In the genomic region with DNA sequence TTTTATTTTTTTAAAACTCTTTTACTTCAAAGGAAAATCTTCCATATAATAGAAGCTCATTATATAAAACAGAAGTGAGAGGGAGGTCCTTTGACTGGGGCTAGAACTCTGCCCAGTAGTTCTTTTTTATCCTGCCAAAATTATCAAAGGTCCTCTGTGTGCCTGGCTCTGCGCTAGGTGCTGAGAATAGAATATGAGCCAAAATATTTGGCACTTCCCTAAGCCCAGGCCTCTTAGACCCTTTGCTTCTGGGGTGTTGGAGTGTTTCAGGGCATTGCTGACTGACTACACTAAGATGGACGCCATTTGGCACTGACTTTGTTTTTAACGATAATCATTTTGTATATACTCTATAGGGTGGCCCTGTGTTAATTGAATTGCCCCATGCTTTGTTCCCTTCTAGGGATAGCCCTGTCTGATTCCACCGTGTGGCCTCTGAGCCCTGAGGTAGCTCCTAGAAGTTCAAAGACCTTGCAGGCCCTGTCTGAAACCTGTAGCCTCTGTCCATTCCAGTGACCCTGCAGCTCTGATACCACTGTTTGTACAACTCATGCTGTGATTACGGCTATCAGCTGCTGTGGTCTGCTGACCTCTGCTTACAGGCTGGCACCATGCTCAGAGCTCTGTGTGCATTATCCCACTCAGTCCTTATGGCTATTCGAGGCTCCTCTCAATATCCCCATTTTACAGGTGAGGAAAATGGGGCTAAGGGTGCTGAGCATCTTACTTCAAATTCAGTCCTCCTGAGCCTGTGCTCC, we compare ENCODE assay signal across 2 cellular contexts.
TF ChIP-seq lines count a peak whose summit lies in the region.

No MANE protein-coding gene starts in this region.

TF ChIP-seq in K562, 482 proteins besides CTCF, POLR2A, EP300 and RAD21:
- TF ChIP-seq RCOR1 (IDR thresholded peaks at IDR 0.05; ENCODE audit: borderline replicate concordance in 1 of 2, low read depth in 2 of 2, low read length in 2 of 2) (no peak), ZNF778 (CRISPR knock-in tag; IDR thresholded peaks at IDR 0.05) (no peak), RB1 (IDR thresholded peaks at IDR 0.05; ENCODE audit: low read depth) (no peak), MLX (CRISPR knock-in tag; conservative IDR thresholded peaks at IDR 0.05) (no peak), EWSR1 (IDR thresholded peaks at IDR 0.05; ENCODE audit: borderline replicate concordance, low read depth, partially characterized antibody) (no peak), ZKSCAN1 (IDR thresholded peaks at IDR 0.05; ENCODE audit: low read depth, low read length) (no peak), YY1 (IDR thresholded peaks at IDR 0.05; ENCODE audit: borderline replicate concordance in 1 of 3, control insufficient read depth in 1 of 3, extremely low read depth in 1 of 3, insufficient read depth in 3 of 3, insufficient read length in 1 of 3, insufficient replicate concordance in 2 of 3, low read depth in 1 of 3, low read length in 2 of 3) (no peak), BDP1 (IDR thresholded peaks at IDR 0.05; ENCODE audit: insufficient read depth, insufficient read length) (no peak), CBX8 (IDR thresholded peaks at IDR 0.05; ENCODE audit: borderline replicate concordance, extremely low read depth, low read depth, low read length, poor library complexity, severe bottlenecking) (no peak), ZNF57 (CRISPR knock-in tag; IDR thresholded peaks at IDR 0.05) (no peak), MLLT1 (IDR thresholded peaks at IDR 0.05) (no peak), ZNF143 (CRISPR knock-in tag; IDR thresholded peaks at IDR 0.05) (no peak), FUS (optimal IDR thresholded peaks at IDR 0.05; ENCODE audit: low read depth, low read length) (no peak), RAD51 (IDR thresholded peaks at IDR 0.05; ENCODE audit: borderline replicate concordance, low read depth) (no peak), HDAC1 (IDR thresholded peaks at IDR 0.05) (no peak), MYBL2 (IDR thresholded peaks at IDR 0.05; ENCODE audit: low read depth) (no peak), MYBL2 (CRISPR knock-in tag; IDR thresholded peaks at IDR 0.05; ENCODE audit: borderline replicate concordance) (no peak)
- TF ChIP-seq, protein P1, sequence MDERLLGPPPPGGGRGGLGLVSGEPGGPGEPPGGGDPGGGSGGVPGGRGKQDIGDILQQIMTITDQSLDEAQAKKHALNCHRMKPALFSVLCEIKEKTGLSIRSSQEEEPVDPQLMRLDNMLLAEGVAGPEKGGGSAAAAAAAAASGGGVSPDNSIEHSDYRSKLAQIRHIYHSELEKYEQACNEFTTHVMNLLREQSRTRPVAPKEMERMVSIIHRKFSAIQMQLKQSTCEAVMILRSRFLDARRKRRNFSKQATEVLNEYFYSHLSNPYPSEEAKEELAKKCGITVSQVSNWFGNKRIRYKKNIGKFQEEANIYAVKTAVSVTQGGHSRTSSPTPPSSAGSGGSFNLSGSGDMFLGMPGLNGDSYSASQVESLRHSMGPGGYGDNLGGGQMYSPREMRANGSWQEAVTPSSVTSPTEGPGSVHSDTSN (CRISPR knock-in tag; IDR thresholded peaks at IDR 0.05; ENCODE audit: low read depth): no peak
- TF ChIP-seq, protein P1 (tag; conservative IDR thresholded peaks at IDR 0.05; ENCODE audit: low read depth): no peak

TF ChIP-seq in SK-N-SH, 30 proteins besides CTCF, POLR2A, EP300 and RAD21:
- TF ChIP-seq FOXJ3 (CRISPR knock-in tag; IDR thresholded peaks at IDR 0.05) (no peak), FOXM1 (IDR thresholded peaks at IDR 0.05; ENCODE audit: low read depth) (no peak), SIN3A (IDR thresholded peaks at IDR 0.05; ENCODE audit: borderline replicate concordance, low read depth, low read length) (no peak), POLR2AphosphoS5 (IDR thresholded peaks at IDR 0.05; ENCODE audit: low read depth, low read length) (no peak), YY1 (IDR thresholded peaks at IDR 0.05; ENCODE audit: low read depth) (no peak), JUND (IDR thresholded peaks at IDR 0.05) (no peak), EZH2phosphoT487 (IDR thresholded peaks at IDR 0.05; ENCODE audit: borderline replicate concordance, low read depth) (no peak), NRF1 (IDR thresholded peaks at IDR 0.05; ENCODE audit: low read depth, low read length) (no peak), TEAD4 (IDR thresholded peaks at IDR 0.05; ENCODE audit: borderline replicate concordance, insufficient read depth) (no peak), SMC3 (IDR thresholded peaks at IDR 0.05; ENCODE audit: low read depth, low read length) (no peak), FOSL2 (IDR thresholded peaks at IDR 0.05; ENCODE audit: borderline replicate concordance, low read depth) (no peak), RCOR1 (IDR thresholded peaks at IDR 0.05; ENCODE audit: low read length) (no peak), ELF1 (IDR thresholded peaks at IDR 0.05) (no peak), RFX5 (IDR thresholded peaks at IDR 0.05; ENCODE audit: low read length) (no peak), REST (IDR thresholded peaks at IDR 0.05; ENCODE audit: low read depth, low read length) (no peak), NFIC (IDR thresholded peaks at IDR 0.05; ENCODE audit: borderline replicate concordance) (no peak)
